Comparison of ENCODE assay signal across 11 cellular contexts in the genomic region with DNA sequence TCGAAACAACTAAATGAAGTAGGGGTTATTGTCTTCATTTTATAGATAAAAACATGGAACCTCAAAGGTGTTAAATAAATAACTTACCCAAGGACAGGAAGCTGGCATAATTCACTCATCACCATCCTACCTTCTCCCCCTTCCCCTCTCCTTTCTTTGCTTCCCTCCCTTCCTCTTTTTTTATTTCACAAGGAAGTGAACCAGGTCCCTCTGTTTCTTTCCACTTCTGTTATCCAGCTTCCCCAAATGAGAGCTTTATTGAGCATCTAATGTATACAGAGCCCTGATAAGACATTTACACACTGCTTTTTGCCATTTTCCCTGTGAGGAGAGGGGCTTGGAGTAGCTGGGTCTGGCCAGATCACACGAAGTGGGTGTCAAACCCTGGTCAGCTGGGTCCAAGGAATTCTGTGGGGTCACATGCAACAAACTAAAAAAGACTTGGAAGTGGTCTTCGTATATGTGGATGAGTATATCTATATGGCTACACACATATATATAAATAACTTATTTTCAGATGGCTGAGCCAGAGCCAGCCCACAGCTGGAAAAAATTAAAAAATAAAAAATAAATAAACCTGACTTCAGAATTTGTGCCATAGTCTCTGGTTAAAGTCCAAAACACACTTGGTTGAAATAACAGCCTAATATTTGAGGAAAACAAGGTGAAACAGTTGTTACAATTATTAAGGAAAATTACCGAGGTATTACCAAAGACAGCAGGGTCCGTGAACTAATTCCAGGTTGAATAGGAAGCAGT. TPM values are rescaled to one million over a fixed set of nuclear protein-coding genes. Genes with fewer than 3 reads are reported as not detected.
DNase-seq lines count a peak whose midpoint lies in the region; ATAC-seq and TF ChIP-seq lines count a peak whose summit lies in the region.
"Had no signal": no experiment of that assay in that cellular context is flagged by ENCODE, and none has a peak within 500 bp of the region (broad histone marks: within the 10 kb centered on the region; RNA-seq: fewer than 3 reads in every experiment).

No MANE protein-coding gene starts in this region.

- no peak overlapping the region for H3K4me3 Mint-ChIP-seq in dendritic cell treated with granulocyte-macrophage colony-stimulating factor and Interleukin-4, amounts not matched to agents 40 ng/mL and 50 ng/mL, for 4 days
- H3K4me3 Mint-ChIP-seq: activated CD4-positive, alpha-beta memory T cell treated with anti-CD3 and anti-CD28 coated beads, Interleukin-2, amount 10 ng/mL, durations not matched to agents 7 days and 5 days had no signal

- peaks cover 10% of the 10 kb centered on the region for H3K27me3 Mint-ChIP-seq in dendritic cell treated with granulocyte-macrophage colony-stimulating factor and Interleukin-4, amounts not matched to agents 40 ng/mL and 50 ng/mL, for 4 days
- H3K27me3 Mint-ChIP-seq: activated CD4-positive, alpha-beta memory T cell treated with anti-CD3 and anti-CD28 coated beads, Interleukin-2, amount 10 ng/mL, durations not matched to agents 7 days and 5 days had no signal

- no peaks in the 10 kb centered on the region for H3K9me3 ChIP-seq in BE2C

- peaks cover 16% of the 10 kb centered on the region for H3K4me1 ChIP-seq in BE2C

- H3K27me3 ChIP-seq in BE2C, result no peaks in the 10 kb centered on the region

- peaks cover 11% of the 10 kb centered on the region for H3K36me3 Mint-ChIP-seq in dendritic cell treated with granulocyte-macrophage colony-stimulating factor and Interleukin-4, amounts not matched to agents 40 ng/mL and 50 ng/mL, for 4 days (ENCODE audit: low read depth)

- H3K36me3 ChIP-seq in BE2C, result no peaks in the 10 kb centered on the region

- no peak overlapping the region for H3K4me3 ChIP-seq in BE2C (ENCODE audit: low read depth, low read length)

- intact Hi-C loops in dendritic cell treated with granulocyte-macrophage colony-stimulating factor and Interleukin-4, amounts not matched to agents 40 ng/mL and 50 ng/mL, for 4 days (cut with micrococcal nuclease), result loop anchor here (2.0 to 5.0 kb wide), 3 partner anchors 15 to 49 kb away; partner anchors contain the start of gene FOSL2

- DNase-seq in AML-193 (lab: John Stamatoyannopoulos, UW) (peak; percentile 49 to 66), NOMO-1 treated with dmso at 0.1 percent for 144 hours (lab: John Stamatoyannopoulos, UW; ENCODE audit: unreplicated experiment) (peak; percentile 53), pons (ENCODE audit: low spot score) (peak; percentile 41), NCI-H146 treated with DMSO at 0.1 percent for 48 hours (lab: John Stamatoyannopoulos, UW; ENCODE audit: unreplicated experiment) (no peak), germinal center (ENCODE audit: low spot score) (no peak), BE2C (no peak)
- DNase-seq: activated CD4-positive, alpha-beta memory T cell treated with anti-CD3 and anti-CD28 coated beads, Interleukin-2, amount 10 ng/mL, durations not matched to agents 7 days and 5 days; activated naive CD4-positive, alpha-beta T cell; stimulated activated CD4-positive, alpha-beta T cell treated with anti-CD3 and anti-CD28 coated beads, Interleukin-4, amount 100 ng/mL, for 24 hours had no signal

- H3K4me1 Mint-ChIP-seq in dendritic cell treated with granulocyte-macrophage colony-stimulating factor and Interleukin-4, amounts not matched to agents 40 ng/mL and 50 ng/mL, for 4 days (ENCODE audit: low read depth), result peaks cover 52% of the 10 kb centered on the region

- H3K9me3 Mint-ChIP-seq in dendritic cell treated with granulocyte-macrophage colony-stimulating factor and Interleukin-4, amounts not matched to agents 40 ng/mL and 50 ng/mL, for 4 days, result no peaks in the 10 kb centered on the region
- H3K9me3 Mint-ChIP-seq: activated CD4-positive, alpha-beta memory T cell treated with anti-CD3 and anti-CD28 coated beads, Interleukin-2, amount 10 ng/mL, durations not matched to agents 7 days and 5 days had no signal

- TF ChIP-seq CTCF in BE2C (IDR thresholded peaks at IDR 0.05; ENCODE audit: low read depth, low read length), result no peak

- ATAC-seq in GM19351 (IDR thresholded peaks at IDR 0.05; ENCODE audit: unreplicated experiment), result no peak

- H3K27ac Mint-ChIP-seq in dendritic cell treated with granulocyte-macrophage colony-stimulating factor and Interleukin-4, amounts not matched to agents 40 ng/mL and 50 ng/mL, for 4 days, result peak overlapping the region; percentile 54
- H3K27ac Mint-ChIP-seq: activated CD4-positive, alpha-beta memory T cell treated with anti-CD3 and anti-CD28 coated beads, Interleukin-2, amount 10 ng/mL, durations not matched to agents 7 days and 5 days had no signal

RNA-seq across cellular contexts. Expression of gene FOSL2, which starts 49.3 kb away (rescaled TPM):
- 16.2 TPM for polyA plus RNA-seq in BE2C (2012; ENCODE audit: insufficient read depth, insufficient read length, low read depth)

Comparison
In these comparisons a context has a peak if more than half of its experiments do, and no peak if none do; other contexts are left out.
1. DNase-seq: peak in AML-193 (2 of 2), NOMO-1 treated with dmso at 0.1 percent for 144 hours (single experiment) and pons (single experiment); none in NCI-H146 treated with DMSO at 0.1 percent for 48 hours (single experiment), germinal center (single experiment) and BE2C (single experiment).